In the genomic region with DNA sequence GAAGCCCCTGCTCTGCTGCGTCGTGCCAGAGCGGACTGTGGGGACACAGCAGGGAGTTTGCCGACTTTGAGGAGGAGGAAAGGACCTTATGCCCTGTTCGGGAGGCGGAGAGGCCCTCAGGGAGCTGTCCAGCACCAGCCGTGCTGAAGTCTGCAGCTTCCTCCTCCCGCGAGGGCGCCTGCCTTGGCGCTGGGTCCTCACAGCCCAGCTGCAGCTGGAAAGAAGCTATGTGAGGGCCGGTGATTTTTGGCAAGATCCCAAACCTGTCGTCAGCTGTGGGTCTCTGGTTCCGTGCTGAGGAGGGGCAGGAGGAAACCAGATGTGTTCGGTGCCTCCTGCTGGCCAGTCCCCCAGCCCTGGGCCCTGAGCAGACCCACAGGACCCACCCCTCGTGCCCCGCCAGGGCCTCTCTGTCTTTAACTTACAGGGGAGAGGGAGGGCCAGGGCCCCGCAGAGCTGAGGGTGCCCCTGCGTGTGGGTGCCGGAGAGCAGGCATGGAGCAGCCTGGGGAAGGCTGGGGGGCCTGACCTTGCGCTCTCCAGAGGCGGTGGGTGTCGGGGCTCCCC, we compare ENCODE assay signal across 8 cellular contexts. TPM values are rescaled to one million over a fixed set of nuclear protein-coding genes. Genes with fewer than 3 reads are reported as not detected.
A peak's percentile ranks its signal among the peaks of the same experiment; 100 is the strongest.
DNase-seq lines count a peak whose midpoint lies in the region; ATAC-seq and TF ChIP-seq lines count a peak whose summit lies in the region.

No MANE protein-coding gene starts in this region.

- no peak overlapping the region for H3K27ac ChIP-seq in heart left ventricle
- H3K27ac ChIP-seq in effector memory CD4-positive, alpha-beta T cell (ENCODE audit: insufficient read depth, low read length, poor library complexity, severe bottlenecking): no peak overlapping the region

- no peak for TF ChIP-seq CTCF in heart left ventricle (IDR thresholded peaks at IDR 0.05)

- peaks cover 0 to 28% (median 6%) of the 10 kb centered on the region in 9 donors for H3K27me3 ChIP-seq in heart left ventricle
- H3K27me3 ChIP-seq in effector memory CD4-positive, alpha-beta T cell (replicated peaks; ENCODE audit: control insufficient read depth, insufficient read depth, low read length, poor library complexity, severe bottlenecking): no peaks in the 10 kb centered on the region

- peak; percentile 1 for DNase-seq in NCI-H2171 treated with DMSO at 0.1 percent for 48 hours (lab: John Stamatoyannopoulos, UW)
- no peak for DNase-seq in NCI-H2171 (lab: John Stamatoyannopoulos, UW)
- DNase-seq in NCI-H460 (ENCODE audit: extremely low read depth, low read depth): peak; percentile 45
- peak; percentile 43 for DNase-seq in activated naive CD4-positive, alpha-beta T cell treated with anti-CD3 and anti-CD28 coated beads, Interleukin-2, amount 50 U/mL, for 16 hours
- peak; percentile 70 to 86 (median 71) for DNase-seq in heart left ventricle
- peak; percentile 22 for DNase-seq in renal cortical epithelial cell (ENCODE audit: low read depth)
- no peak for DNase-seq in effector memory CD4-positive, alpha-beta T cell

- H3K36me3 ChIP-seq in heart left ventricle: no peaks in the 10 kb centered on the region
- no peaks in the 10 kb centered on the region for H3K36me3 ChIP-seq in effector memory CD4-positive, alpha-beta T cell (ENCODE audit: control insufficient read depth, insufficient read depth, low read length)

- H3K9me3 ChIP-seq in heart left ventricle: no peaks in the 10 kb centered on the region
- no peaks in the 10 kb centered on the region for H3K9me3 ChIP-seq in effector memory CD4-positive, alpha-beta T cell (ENCODE audit: control insufficient read depth, low read length)

- H3K4me1 ChIP-seq in heart left ventricle: no peaks in the 10 kb centered on the region
- H3K4me1 ChIP-seq in effector memory CD4-positive, alpha-beta T cell (ENCODE audit: control insufficient read depth, insufficient read depth, low read length, poor library complexity, severe bottlenecking): no peaks in the 10 kb centered on the region

- no peak for TF ChIP-seq POLR2A in heart left ventricle (IDR thresholded peaks at IDR 0.05)

- peak; percentile 41 to 73 (median 56) for ATAC-seq in heart left ventricle
- ATAC-seq in HG03432 (IDR thresholded peaks at IDR 0.05; ENCODE audit: unreplicated experiment): no peak

- no peak overlapping the region for H3K4me3 ChIP-seq in heart left ventricle
- no peak overlapping the region for H3K4me3 ChIP-seq in effector memory CD4-positive, alpha-beta T cell (ENCODE audit: insufficient read depth, low read depth, low read length, poor library complexity, severe bottlenecking)

- intact Hi-C loops in heart left ventricle (cut with DNase I): no loop called here

- 22 to 44% (median 22%) methylated on average over 14 to 23 of the region's 23 CpGs for WGBS in heart left ventricle, 4 donors

RNA-seq across cellular contexts. Expression of gene BRSK2, which starts 12.0 kb away (rescaled TPM):
- total RNA-seq in NCI-H460 (2014; rRNA removed; shearing (Covaris generic)): 3.1 and 4.2 TPM in 2 replicates
- 14.7 and 14.8 TPM in 2 replicates for polyA plus RNA-seq in NCI-H460 (2014; cell fraction: nucleus; rRNA removed)
- under 1 TPM in 8 of 9 donors, not detected in 1; 0.16 to 0.85 (median 0.61) TPM for total RNA-seq in heart left ventricle
- 1 to 10 TPM in 1 of 2 donors, under 1 TPM in 1; 0.26 to 1.3 TPM for polyA plus RNA-seq in heart left ventricle
- 0.17 and 0.30 TPM in 2 replicates for total RNA-seq in renal cortical epithelial cell

Comparison
In these comparisons a context has a peak if more than half of its experiments do, and no peak if none do; other contexts are left out.
1. DNase-seq: peak in NCI-H2171 treated with DMSO at 0.1 percent for 48 hours (single experiment), NCI-H460 (single experiment), activated naive CD4-positive, alpha-beta T cell treated with anti-CD3 and anti-CD28 coated beads, Interleukin-2, amount 50 U/mL, for 16 hours (single experiment), heart left ventricle (5 of 5) and renal cortical epithelial cell (single experiment); none in NCI-H2171 (single experiment) and effector memory CD4-positive, alpha-beta T cell (0 of 3).